In the genomic region with DNA sequence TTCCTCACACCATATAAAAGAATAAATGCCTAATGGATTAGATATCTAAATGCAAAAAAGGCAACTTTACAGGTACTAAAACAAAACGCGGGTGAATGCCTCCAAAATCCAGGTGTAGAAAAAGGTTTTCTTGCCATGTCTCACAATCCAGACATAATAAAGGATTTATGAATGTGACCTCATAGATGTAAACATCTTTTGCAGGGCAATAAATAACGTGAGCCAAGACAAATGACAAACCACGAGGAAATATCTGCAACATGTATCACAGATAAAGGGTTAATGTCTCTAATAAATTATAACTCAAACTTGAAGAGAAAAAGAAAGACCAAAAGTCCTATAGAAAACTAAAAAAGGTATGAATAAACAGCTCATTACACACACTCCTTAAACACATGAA, we compare ENCODE assay signal across 23 cellular contexts.
"Had no signal": no experiment of that assay in that cellular context is flagged by ENCODE, and none has a peak within 500 bp of the region (broad histone marks: within the 10 kb centered on the region; RNA-seq: fewer than 3 reads in every experiment).

No MANE protein-coding gene starts in this region.

- H3K27me3 ChIP-seq: esophagus muscularis mucosa, foreskin keratinocyte, heart right ventricle, left lung, right atrium auricular region, stomach, thyroid gland, vagina had no signal

- H3K27ac ChIP-seq: esophagus muscularis mucosa, foreskin keratinocyte, heart right ventricle, left lung, prostate gland, right atrium auricular region, stomach, thyroid gland, vagina had no signal

- DNase-seq: dermis blood vessel endothelial cell; effector memory CD4-positive, alpha-beta T cell; glutamatergic neuron; heart right ventricle; hippocampal formation; left cardiac atrium; left lung; mesendoderm; naive thymus-derived CD8-positive, alpha-beta T cell; nephron progenitor cell; nucleus accumbens; stimulated activated CD4-positive, alpha-beta T cell treated with anti-CD3 and anti-CD28 coated beads, Interleukin-2, amount 100 ng/mL, for 24 hours; stimulated activated CD4-positive, alpha-beta T cell treated with anti-CD3 and anti-CD28 coated beads, Interleukin-4, amount 100 ng/mL, for 24 hours; stimulated activated naive CD4-positive, alpha-beta T cell treated with Interleukin-2 at 50 U/mL for 16 hours; stomach; thyroid gland had no signal

- H3K4me3 Mint-ChIP-seq: naive thymus-derived CD8-positive, alpha-beta T cell; nephron progenitor cell; stimulated activated effector memory CD8-positive, alpha-beta T cell treated with anti-CD3 and anti-CD28 coated beads, Interleukin-12 subunit alpha, Interleukin-12 subunit beta, amount 100 ng/mL, for 72 hours had no signal

- H3K9me3 ChIP-seq: esophagus muscularis mucosa, heart right ventricle, left lung, prostate gland, right atrium auricular region, stomach, thyroid gland, vagina had no signal

- H3K27me3 Mint-ChIP-seq: naive thymus-derived CD8-positive, alpha-beta T cell had no signal

- H3K4me3 ChIP-seq: esophagus muscularis mucosa, heart right ventricle, left lung, prostate gland, right atrium auricular region, stomach, thyroid gland, vagina had no signal

- H3K9me3 Mint-ChIP-seq: naive thymus-derived CD8-positive, alpha-beta T cell; nephron progenitor cell; stimulated activated effector memory CD8-positive, alpha-beta T cell treated with anti-CD3 and anti-CD28 coated beads, Interleukin-12 subunit alpha, Interleukin-12 subunit beta, amount 100 ng/mL, for 72 hours had no signal

- H3K36me3 ChIP-seq: prostate gland, right atrium auricular region, thyroid gland had no signal

- ATAC-seq: foreskin keratinocyte; heart right ventricle; naive thymus-derived CD8-positive, alpha-beta T cell; sciatic nerve; stimulated activated effector memory CD8-positive, alpha-beta T cell treated with anti-CD3 and anti-CD28 coated beads, Interleukin-12 subunit alpha, Interleukin-12 subunit beta, amount 100 ng/mL, for 72 hours had no signal

- H3K4me1 ChIP-seq: esophagus muscularis mucosa, prostate gland, stomach, thyroid gland had no signal

- H3K27ac Mint-ChIP-seq: nephron progenitor cell had no signal

- H3K4me1 Mint-ChIP-seq: stimulated activated effector memory CD8-positive, alpha-beta T cell treated with anti-CD3 and anti-CD28 coated beads, Interleukin-12 subunit alpha, Interleukin-12 subunit beta, amount 100 ng/mL, for 72 hours had no signal
